ENCODE assay signal across 10 cellular contexts in genomic region chr22:37243402-37244113, GRCh38. TPM values are rescaled to one million over a fixed set of nuclear protein-coding genes. Genes with fewer than 3 reads are reported as not detected.
DNase-seq lines count a peak whose midpoint lies in the region; ATAC-seq and TF ChIP-seq lines count a peak whose summit lies in the region.
"Had no signal": no experiment of that assay in that cellular context is flagged by ENCODE, and none has a peak within 500 bp of the region (broad histone marks: within the 10 kb centered on the region; RNA-seq: fewer than 3 reads in every experiment).

No MANE protein-coding gene starts in this region.

- TF ChIP-seq EP300 in gastroesophageal sphincter (IDR thresholded peaks at IDR 0.05) = no peak

- H3K4me3 ChIP-seq in GM08714 (ENCODE audit: low read length) (peak overlapping the region; percentile 81), muscle layer of duodenum (ENCODE audit: low read depth in 1 of 2, low read length in 2 of 2) (peak overlapping the region; percentile 53 to 59), gastroesophageal sphincter (peak overlapping the region in 1 of 2 donors; percentile 39)

- 24 to 39% (median 25%) methylated on average over 12 of the region's 12 CpGs for WGBS in adipose tissue, 3 donors
- 17% methylated on average over 2 of the region's 12 CpGs; no CpG with 5 or more reads in 1 of the 2 donors for WGBS in gastroesophageal sphincter (ENCODE audit: low coverage in 1 of 2), 2 donors

- ATAC-seq in HG02970 (IDR thresholded peaks at IDR 0.05; ENCODE audit: low FRiP score, unreplicated experiment) (peak; percentile 8), gastroesophageal sphincter (no peak)

- no peak for TF ChIP-seq POLR2A in gastroesophageal sphincter (IDR thresholded peaks at IDR 0.05)

- no peaks in the 10 kb centered on the region for H3K36me3 ChIP-seq in muscle layer of duodenum (ENCODE audit: control insufficient read depth in 1 of 2, insufficient read depth in 2 of 2, low read length in 2 of 2)
- no peaks in the 10 kb centered on the region for H3K36me3 ChIP-seq in gastroesophageal sphincter

- H3K27me3 ChIP-seq in muscle layer of duodenum (ENCODE audit: low read depth, low read length) (no peaks in the 10 kb centered on the region), gastroesophageal sphincter (peaks cover 69% of the 10 kb centered on the region)

- H3K27ac ChIP-seq in adipose tissue (ENCODE audit: low read depth, low read length) (peak overlapping the region; percentile 36), muscle layer of duodenum (ENCODE audit: low read length) (peak overlapping the region; percentile 45), gastroesophageal sphincter (peak overlapping the region in 1 of 4 donors; percentile 54)

- TF ChIP-seq CTCF in GM10266 (IDR thresholded peaks at IDR 0.05; ENCODE audit: control insufficient read depth, insufficient read depth, low read depth, missing control alignments) (no peak), gastroesophageal sphincter (IDR thresholded peaks at IDR 0.05) (no peak)

- peaks cover 3 to 14% of the 10 kb centered on the region in 2 donors for H3K4me1 ChIP-seq in muscle layer of duodenum (ENCODE audit: control insufficient read depth in 1 of 2, insufficient read depth in 2 of 2, low read length in 2 of 2)
- H3K4me1 ChIP-seq in gastroesophageal sphincter = no peaks in the 10 kb centered on the region

- DNase-seq in middle frontal gyrus (ENCODE audit: extremely low spot score, low spot score) (no peak), NCI-H524 (lab: John Stamatoyannopoulos, UW) (no peak), GM10266 (ENCODE audit: extremely low spot score) (no peak)

- H3K9me3 ChIP-seq in muscle layer of duodenum (ENCODE audit: control insufficient read depth in 1 of 2, low read length in 2 of 2) = no peaks in the 10 kb centered on the region
- H3K9me3 ChIP-seq in gastroesophageal sphincter = no peaks in the 10 kb centered on the region

RNA-seq across cellular contexts. Expression of gene RAC2, which starts 0.5 kb away (rescaled TPM):
- polyA plus RNA-seq in adipose tissue = 10 to 100 TPM in 2 of 3 donors, 1 to 10 TPM in 1; 5.7 to 29.8 (median 26.9) TPM
- total RNA-seq in gastroesophageal sphincter = 10 to 100 TPM in 1 of 4 donors, 1 to 10 TPM in 3; 2.0 to 11.3 (median 6.4) TPM

RNA-seq across cellular contexts. Expression of gene SSTR3, which starts 31.3 kb away (rescaled TPM):
- under 1 TPM; 0.04 to 0.59 (median 0.11) TPM for polyA plus RNA-seq in adipose tissue
- not detected for total RNA-seq in gastroesophageal sphincter
- total RNA-seq: LHCN-M2, lung microvascular endothelial cell had no signal

RNA-seq across cellular contexts. Expression of gene CYTH4, which starts 38.8 kb away (rescaled TPM):
- polyA plus RNA-seq in adipose tissue = 10 to 100 TPM in 2 of 3 donors, 1 to 10 TPM in 1; 1.9 to 18.1 (median 14.6) TPM
- total RNA-seq in gastroesophageal sphincter = 10 to 100 TPM in 2 of 4 donors, 1 to 10 TPM in 2; 4.2 to 21.3 (median 9.3) TPM
- total RNA-seq: LHCN-M2, lung microvascular endothelial cell had no signal

RNA-seq across cellular contexts. Expression of gene C1QTNF6, which starts 55.5 kb away (rescaled TPM):
- 1 to 10 TPM; 2.6 to 8.0 (median 2.6) TPM for polyA plus RNA-seq in adipose tissue
- 1 to 10 TPM in 2 of 4 donors, under 1 TPM in 2; 0.69 to 1.6 (median 1.1) TPM for total RNA-seq in gastroesophageal sphincter
